13 cellular contexts compared by ENCODE assay signal in genomic region chr2:217826505-217826904, GRCh38.
DNase-seq lines count a peak whose midpoint lies in the region; FAIRE-seq and TF ChIP-seq lines count a peak whose summit lies in the region.
"Had no signal": no experiment of that assay in that cellular context is flagged by ENCODE, and none has a peak within 500 bp of the region (broad histone marks: within the 10 kb centered on the region; RNA-seq: fewer than 3 reads in every experiment).

No MANE protein-coding gene starts in this region.

- FAIRE-seq in small intestine (lab: Jason Lieb, UNC) = no peak

- no peak for TF ChIP-seq POLR2A in erythroblast (IDR thresholded peaks at IDR 0.05; ENCODE audit: low read length)
- TF ChIP-seq POLR2A in lower leg skin (IDR thresholded peaks at IDR 0.05) = no peak

- no peaks in the 10 kb centered on the region for H3K9me3 ChIP-seq in small intestine (ENCODE audit: control insufficient read depth, low read depth)

- 32 to 34% methylated on average over 6 of the region's 6 CpGs for WGBS in lower leg skin, 2 donors
- WGBS in small intestine, 3 donors = 39 to 57% (median 56%) methylated on average over 6 of the region's 6 CpGs

- no peak overlapping the region for H3K4me3 Mint-ChIP-seq in nephron progenitor cell
- H3K4me3 Mint-ChIP-seq: immature natural killer cell; naive thymus-derived CD8-positive, alpha-beta T cell had no signal

- peak; percentile 75 for DNase-seq in H7
- DNase-seq in erythroblast (lab: John Stamatoyannopoulos, UW) = peak; percentile 23 to 54
- peak; percentile 81 to 93 for DNase-seq in lower leg skin (ENCODE audit: low spot score in 2 of 2)
- DNase-seq in small intestine = peak; percentile 17
- no peak for DNase-seq in GDM1 (lab: John Stamatoyannopoulos, UW)
- DNase-seq in nephron progenitor cell = no peak
- DNase-seq in stimulated activated CD4-positive, alpha-beta T cell treated with anti-CD3 and anti-CD28 coated beads, Interleukin-4, amount 100 ng/mL, for 4 hours = no peak
- no peak for DNase-seq in GM13977 (ENCODE audit: low spot score)
- DNase-seq: immature natural killer cell; naive thymus-derived CD8-positive, alpha-beta T cell; NCI-H446; SW 1271 had no signal

- in situ Hi-C loops in GM13977 (cut with MboI; ENCODE audit: low pct_unique_long_range_greater_than_20kb, low sequenced_read_pairs, unreplicated experiment) = no loop called here

- peaks cover 27% of the 10 kb centered on the region for H3K4me1 Mint-ChIP-seq in nephron progenitor cell
- H3K4me1 Mint-ChIP-seq: immature natural killer cell; naive thymus-derived CD8-positive, alpha-beta T cell had no signal

- H3K9me3 Mint-ChIP-seq in nephron progenitor cell = no peaks in the 10 kb centered on the region
- H3K9me3 Mint-ChIP-seq: immature natural killer cell; naive thymus-derived CD8-positive, alpha-beta T cell had no signal

- TF ChIP-seq CTCF in lower leg skin (IDR thresholded peaks at IDR 0.05) (no peak), nephron progenitor cell (IDR thresholded peaks at IDR 0.05) (no peak), GM13977 (IDR thresholded peaks at IDR 0.05; ENCODE audit: extremely low read depth, insufficient read depth, missing control alignments) (no peak)

- H3K4me3 ChIP-seq in H7 (ENCODE audit: insufficient read depth, low read depth, low read length) (no peak overlapping the region), lower leg skin (ENCODE audit: low read depth, poor library complexity, severe bottlenecking) (no peak overlapping the region), small intestine (ENCODE audit: low read depth in 1 of 2, low read length in 2 of 2) (no peak overlapping the region)
- H3K4me3 ChIP-seq: smooth muscle cell had no signal

- intact Hi-C loops in lower leg skin (cut with DNase I; ENCODE audit: low total_unique reads) = no loop called here

- H3K36me3 ChIP-seq in H7 (replicated peaks; ENCODE audit: control insufficient read depth, insufficient read depth, low read length) (no peaks in the 10 kb centered on the region; the same call in 1 of the 2 replicates), small intestine (ENCODE audit: control insufficient read depth in 2 of 2, insufficient read depth in 2 of 2, low read length in 2 of 2) (peaks cover 0 to 4% of the 10 kb centered on the region in 2 donors)

- no peaks in the 10 kb centered on the region for H3K36me3 Mint-ChIP-seq in nephron progenitor cell (ENCODE audit: low read depth)
- H3K36me3 Mint-ChIP-seq: immature natural killer cell; naive thymus-derived CD8-positive, alpha-beta T cell had no signal

- no peak overlapping the region for H3K27ac Mint-ChIP-seq in nephron progenitor cell
- H3K27ac Mint-ChIP-seq: immature natural killer cell; naive thymus-derived CD8-positive, alpha-beta T cell had no signal

- H3K27ac ChIP-seq in small intestine (ENCODE audit: low read depth in 1 of 2, low read length in 1 of 2) = no peak overlapping the region

- H3K27me3 ChIP-seq in H7 (ENCODE audit: control insufficient read depth, insufficient read depth, low read length) (no peaks in the 10 kb centered on the region), small intestine (ENCODE audit: control insufficient read depth in 2 of 2, insufficient read depth in 2 of 2, low read length in 2 of 2) (no peaks in the 10 kb centered on the region)

- H3K4me1 ChIP-seq in small intestine (ENCODE audit: control insufficient read depth in 2 of 2, insufficient read depth in 1 of 2, low read depth in 1 of 2, low read length in 1 of 2) = no peaks in the 10 kb centered on the region

- H3K27me3 Mint-ChIP-seq in nephron progenitor cell (ENCODE audit: low read depth, poor library complexity) = peaks cover 17% of the 10 kb centered on the region

Comparison
In these comparisons a context has a peak if more than half of its experiments do, and no peak if none do; other contexts are left out.
1. DNase-seq: peak in H7 (single experiment), erythroblast (2 of 2), lower leg skin (2 of 2) and small intestine (single experiment); none in GDM1 (single experiment), nephron progenitor cell (single experiment), stimulated activated CD4-positive, alpha-beta T cell treated with anti-CD3 and anti-CD28 coated beads, Interleukin-4, amount 100 ng/mL, for 4 hours (0 of 2) and GM13977 (single experiment).